In genomic region chr15:73353734-73354133, GRCh38 we compare ENCODE assay signal across 24 cellular contexts. TPM values are rescaled to one million over a fixed set of nuclear protein-coding genes. Genes with fewer than 3 reads are reported as not detected.
"Had no signal": no experiment of that assay in that cellular context is flagged by ENCODE, and none has a peak within 500 bp of the region (broad histone marks: within the 10 kb centered on the region; RNA-seq: fewer than 3 reads in every experiment).

No MANE protein-coding gene starts in this region.

- H3K27ac ChIP-seq: breast epithelium had no signal

- FAIRE-seq: K562, RCC 7860 had no signal

- H3K36me3 ChIP-seq: breast epithelium had no signal

- ATAC-seq: activated CD8-positive, alpha-beta memory T cell treated with anti-CD3 and anti-CD28 coated beads, Interleukin-2, amount 10 ng/mL, durations not matched to agents 7 days and 5 days; K562; PC-3 had no signal

- H3K4me3 ChIP-seq: breast epithelium, K562 had no signal

- H3K9me3 ChIP-seq: breast epithelium had no signal

- DNase-seq: activated CD4-positive, alpha-beta T cell treated with anti-CD3 and anti-CD28 coated beads for 48 hours; activated CD4-positive, alpha-beta T cell treated with anti-CD3 and anti-CD28 coated beads, Interleukin-2, amount 50 U/mL, for 48 hours; activated CD4-positive, CD25-positive, alpha-beta regulatory T cell treated with anti-CD3 and anti-CD28 coated beads, Interleukin-2, amount 50 U/mL, for 72 hours; activated CD8-positive, alpha-beta memory T cell treated with anti-CD3 and anti-CD28 coated beads, Interleukin-2, amount 10 ng/mL, durations not matched to agents 7 days and 5 days; activated effector memory CD4-positive, alpha-beta T cell treated with Interleukin-2 at 50 U/mL for 16 hours; activated naive CD4-positive, alpha-beta T cell; activated T-cell treated with anti-CD3 and anti-CD28 coated beads, Interleukin-2, amount 50 U/mL, for 24 hours; aorta; central memory CD4-positive, alpha-beta T cell; Karpas-422; MM.1S; NCI-H1105 treated with DMSO at 0.1 percent for 48 hours; NCI-H1436 treated with DMSO at 0.1 percent for 48 hours; NCI-H2029; NCI-H2107; NCI-H510A treated with DMSO at 0.1 percent for 48 hours; NCI-H774; PC-3; SHP77 had no signal

- H3K4me1 ChIP-seq: breast epithelium had no signal

RNA-seq across cellular contexts. Expression of gene HCN4, which starts 15.0 kb away (rescaled TPM):
- total RNA-seq: activated CD8-positive, alpha-beta memory T cell treated with anti-CD3 and anti-CD28 coated beads, Interleukin-2, amount 10 ng/mL, durations not matched to agents 7 days and 5 days; activated T-helper 1 cell treated with anti-CD3 and anti-CD28 coated beads, Interleukin-12 subunit alpha, Interleukin-12 subunit beta, Interleukin-2, Interleukin-4 antibody, amounts not matched to agents 30 ng/mL and 10 ng/mL and 1 ng/mL, durations not matched to agents 14 hours and 24 hours and 36 hours; aorta; breast epithelium; K562; PC-3; SK-MEL-5 had no signal
- polyA plus RNA-seq: K562 had no signal
